In genomic region chr6:158047563-158048323, GRCh38 we compare ENCODE assay signal across 15 cellular contexts.
DNase-seq lines count a peak whose midpoint lies in the region; ATAC-seq and TF ChIP-seq lines count a peak whose summit lies in the region.
"Had no signal": no experiment of that assay in that cellular context is flagged by ENCODE, and none has a peak within 500 bp of the region (broad histone marks: within the 10 kb centered on the region; RNA-seq: fewer than 3 reads in every experiment).

No MANE protein-coding gene starts in this region.

- WGBS in IMR-90 (ENCODE audit: extremely low coverage in 2 of 2, insufficient read length in 1 of 2), 2 experiments, result 61% methylated on average over 2 of the region's 9 CpGs; no CpG with 5 or more reads in 1 of the 2 experiments
- 81 to 83% methylated on average over 7 to 9 of the region's 9 CpGs for WGBS in esophagus squamous epithelium, 2 donors

- H3K27me3 ChIP-seq in IMR-90 (ENCODE audit: control insufficient read depth, insufficient read depth, low read length), result no peaks in the 10 kb centered on the region
- H3K27me3 ChIP-seq in skeletal muscle tissue (ENCODE audit: control insufficient read depth in 3 of 3, insufficient read depth in 3 of 3, low read length in 3 of 3), result no peaks in the 10 kb centered on the region
- H3K27me3 ChIP-seq in esophagus squamous epithelium, result no peaks in the 10 kb centered on the region

- H3K4me3 Mint-ChIP-seq in activated CD8-positive, alpha-beta memory T cell treated with anti-CD3 and anti-CD28 coated beads, Interleukin-2, amount 10 ng/mL, durations not matched to agents 7 days and 5 days, result no peak overlapping the region
- peak overlapping the region; percentile 65 for H3K4me3 Mint-ChIP-seq in endothelial cell (ENCODE audit: unreplicated experiment)

- no peak for DNase-seq in activated CD8-positive, alpha-beta memory T cell treated with anti-CD3 and anti-CD28 coated beads, Interleukin-2, amount 10 ng/mL, durations not matched to agents 7 days and 5 days
- no peak for DNase-seq in activated CD8-positive, alpha-beta memory T cell treated with anti-CD3 and anti-CD28 coated beads, Interleukin-2, amount 50 U/mL, for 4 hours
- DNase-seq in IMR-90 (no peak), endothelial cell (ENCODE audit: low spot score) (no peak), esophagus squamous epithelium (lab: John Stamatoyannopoulos, UW) (no peak), GM10266 (ENCODE audit: extremely low spot score) (no peak)
- DNase-seq: COR-L47, H7, NCI-H2029 treated with DMSO at 0.1 percent for 48 hours, NCI-H526, OCI-M1, trophoblast cell had no signal

- H2BK120ac ChIP-seq in IMR-90 (ENCODE audit: low read depth, low read length), result peak overlapping the region; percentile 50; the same call in 1 of the 2 replicates

- H3K36me3 Mint-ChIP-seq in activated CD8-positive, alpha-beta memory T cell treated with anti-CD3 and anti-CD28 coated beads, Interleukin-2, amount 10 ng/mL, durations not matched to agents 7 days and 5 days, result peaks cover 35% of the 10 kb centered on the region
- H3K36me3 Mint-ChIP-seq in endothelial cell (ENCODE audit: low read depth, unreplicated experiment), result peaks cover 46% of the 10 kb centered on the region

- H3K4me1 ChIP-seq in IMR-90 (ENCODE audit: control insufficient read depth, insufficient read depth, low read length) (peaks cover 15% of the 10 kb centered on the region), skeletal muscle tissue (ENCODE audit: control insufficient read depth in 3 of 3, insufficient read depth in 3 of 3, low read length in 3 of 3) (peaks cover 38 to 63% (median 50%) of the 10 kb centered on the region in 3 donors), esophagus squamous epithelium (peaks cover 5 to 38% (median 12%) of the 10 kb centered on the region in 3 donors)

- H3K9ac ChIP-seq in IMR-90 (ENCODE audit: low read depth, low read length) (no peak overlapping the region), skeletal muscle tissue (ENCODE audit: low read depth in 1 of 3, low read length in 3 of 3) (no peak overlapping the region)

- peaks cover 34% of the 10 kb centered on the region for H3K4me1 Mint-ChIP-seq in activated CD8-positive, alpha-beta memory T cell treated with anti-CD3 and anti-CD28 coated beads, Interleukin-2, amount 10 ng/mL, durations not matched to agents 7 days and 5 days
- peaks cover 7% of the 10 kb centered on the region for H3K4me1 Mint-ChIP-seq in endothelial cell (ENCODE audit: unreplicated experiment)

- H2BK15ac ChIP-seq in IMR-90 (ENCODE audit: low read depth, low read length), result no peak overlapping the region

- H3K18ac ChIP-seq in IMR-90 (ENCODE audit: low read depth, low read length), result peak overlapping the region; percentile 18; the same call in 1 of the 2 replicates

- H3K27ac ChIP-seq in IMR-90 (ENCODE audit: insufficient read depth, low read length) (no peak overlapping the region), skeletal muscle tissue (ENCODE audit: low read depth, low read length) (peak overlapping the region; percentile 47), esophagus squamous epithelium (no peak overlapping the region)

- H3K9me3 ChIP-seq in IMR-90 (ENCODE audit: control insufficient read depth, insufficient read depth, low read length), result no peaks in the 10 kb centered on the region
- no peaks in the 10 kb centered on the region for H3K9me3 ChIP-seq in skeletal muscle tissue (ENCODE audit: control insufficient read depth in 3 of 3, low read length in 3 of 3)
- no peaks in the 10 kb centered on the region for H3K9me3 ChIP-seq in esophagus squamous epithelium

- H3K36me3 ChIP-seq in IMR-90 (ENCODE audit: control insufficient read depth, insufficient read depth, low read length), result peaks cover 37% of the 10 kb centered on the region
- peaks cover 0 to 4% (median 0%) of the 10 kb centered on the region in 3 donors for H3K36me3 ChIP-seq in skeletal muscle tissue (ENCODE audit: control insufficient read depth in 3 of 3, insufficient read depth in 3 of 3, low read length in 3 of 3)
- H3K36me3 ChIP-seq in esophagus squamous epithelium, result peaks cover 0 to 12% (median 0%) of the 10 kb centered on the region in 3 donors

- no TSS peak for BruUV-seq in IMR-90 (replicated peaks; lab: Mats Ljungman, UMichigan)

- no peaks in the 10 kb centered on the region for H4K20me1 ChIP-seq in IMR-90 (ENCODE audit: insufficient read depth, low read length)

- POLR2A ChIA-PET in IMR-90 (lab: Charles Lee; ENCODE audit: unreplicated experiment), result no interaction called here

- H2BK20ac ChIP-seq in IMR-90 (ENCODE audit: low read depth, low read length), result no peak overlapping the region

- peak overlapping the region; percentile 10 for H2BK5ac ChIP-seq in IMR-90 (ENCODE audit: low read depth, low read length, poor library complexity, severe bottlenecking)

- no peaks in the 10 kb centered on the region for H3K9me3 Mint-ChIP-seq in activated CD8-positive, alpha-beta memory T cell treated with anti-CD3 and anti-CD28 coated beads, Interleukin-2, amount 10 ng/mL, durations not matched to agents 7 days and 5 days (ENCODE audit: low read depth)
- H3K9me3 Mint-ChIP-seq in endothelial cell (ENCODE audit: unreplicated experiment), result no peaks in the 10 kb centered on the region

- H3K79me1 ChIP-seq in IMR-90 (ENCODE audit: low read depth in 1 of 2, low read length in 2 of 2), result peaks cover 44 to 84% of the 10 kb centered on the region in 2 experiments

- CTCF ChIA-PET in activated CD8-positive, alpha-beta memory T cell treated with anti-CD3 and anti-CD28 coated beads, Interleukin-2, amount 10 ng/mL, durations not matched to agents 7 days and 5 days (lab: Charles Lee), result interaction anchor here (1.5 to 3.8 kb wide), 6 partner anchors 10 to 68 kb away, joined by 4 to 23 read pairs (median 9); no protein-coding TSS in a partner anchor
- CTCF ChIA-PET in IMR-90 (lab: Yijun Ruan, JAX), result no interaction called here

- TF ChIP-seq POLR2A in IMR-90 (IDR thresholded peaks at IDR 0.05; ENCODE audit: low read depth, low read length) (no peak), esophagus squamous epithelium (IDR thresholded peaks at IDR 0.05) (no peak)

- no peaks in the 10 kb centered on the region for H3K27me3 Mint-ChIP-seq in activated CD8-positive, alpha-beta memory T cell treated with anti-CD3 and anti-CD28 coated beads, Interleukin-2, amount 10 ng/mL, durations not matched to agents 7 days and 5 days
- peaks cover 8% of the 10 kb centered on the region for H3K27me3 Mint-ChIP-seq in endothelial cell (ENCODE audit: unreplicated experiment)

- H2AK9ac ChIP-seq in IMR-90 (replicated peaks; ENCODE audit: low read depth, low read length, poor library complexity), result peak overlapping the region; percentile 44

- no peak overlapping the region for H3K4me3 ChIP-seq in IMR-90 (ENCODE audit: insufficient read depth, low read depth, low read length)
- no peak overlapping the region for H3K4me3 ChIP-seq in skeletal muscle tissue (ENCODE audit: low read length in 3 of 3)
- H3K4me3 ChIP-seq in esophagus squamous epithelium, result no peak overlapping the region

- no peak overlapping the region for H2AFZ ChIP-seq in IMR-90 (replicated peaks; ENCODE audit: low read length, poor library complexity)

- H3K27ac Mint-ChIP-seq in activated CD8-positive, alpha-beta memory T cell treated with anti-CD3 and anti-CD28 coated beads, Interleukin-2, amount 10 ng/mL, durations not matched to agents 7 days and 5 days, result peak overlapping the region; percentile 83
- H3K27ac Mint-ChIP-seq in endothelial cell (ENCODE audit: unreplicated experiment), result no peak overlapping the region

- peaks cover 59% of the 10 kb centered on the region for H3K9me1 ChIP-seq in IMR-90 (ENCODE audit: insufficient read depth, low read length)

- no peak for ATAC-seq in activated CD8-positive, alpha-beta memory T cell treated with anti-CD3 and anti-CD28 coated beads, Interleukin-2, amount 10 ng/mL, durations not matched to agents 7 days and 5 days
- no peak for ATAC-seq in IMR-90 (ENCODE audit: low read depth)
- ATAC-seq in GM19328 (IDR thresholded peaks at IDR 0.05; ENCODE audit: unreplicated experiment), result no peak
- ATAC-seq: sciatic nerve had no signal

- peak overlapping the region; percentile 51 for H3K4ac ChIP-seq in IMR-90 (ENCODE audit: low read depth, low read length)

- H2AK5ac ChIP-seq in IMR-90 (ENCODE audit: low read depth, low read length), result peak overlapping the region; percentile 49

- TF ChIP-seq RAD21 in IMR-90 (IDR thresholded peaks at IDR 0.05; ENCODE audit: low read length), result no peak

- H3K23ac ChIP-seq in IMR-90 (ENCODE audit: low read depth, low read length), result peak overlapping the region; percentile 72; the same call in 1 of the 2 replicates

- H3K56ac ChIP-seq in IMR-90 (ENCODE audit: extremely low read depth, insufficient read depth, low read length), result no peak overlapping the region

- peak overlapping the region; percentile 51 for H4K91ac ChIP-seq in IMR-90 (ENCODE audit: insufficient read depth, low read depth, low read length)

- 0 out of 2 replicates have a peak overlapping the region, but pooled peaks have one; percentile 37 for H3K14ac ChIP-seq in IMR-90 (replicated peaks; ENCODE audit: low read depth, low read length)

- H4K8ac ChIP-seq in IMR-90 (ENCODE audit: low read depth in 2 of 2, low read length in 2 of 2), result peak overlapping the region in 1 of 2 experiments; percentile 41; a peak in 1 of 4 replicates

- intact Hi-C loops in IMR-90 (cut with micrococcal nuclease), result no loop called here
- intact Hi-C loops in esophagus squamous epithelium (cut with DNase I), result no loop called here

- no peak overlapping the region for H3K4me2 ChIP-seq in IMR-90 (ENCODE audit: low read depth, low read length)

- H4K5ac ChIP-seq in IMR-90 (ENCODE audit: low read depth, low read length), result peak overlapping the region; percentile 53; the same call in 1 of the 2 replicates

- TF ChIP-seq CTCF in IMR-90 (conservative IDR thresholded peaks at IDR 0.05; ENCODE audit: low read depth, low read length) (no peak), endothelial cell (IDR thresholded peaks at IDR 0.05; ENCODE audit: unreplicated experiment) (no peak), esophagus squamous epithelium (IDR thresholded peaks at IDR 0.05) (no peak), GM10266 (IDR thresholded peaks at IDR 0.05; ENCODE audit: control insufficient read depth, insufficient read depth, low read depth, missing control alignments) (no peak)

- dilution Hi-C loops in IMR-90 (cut with HindIII; ENCODE audit: low sequenced_read_pairs, unreplicated experiment), result no loop called here

- in situ Hi-C loops in IMR-90 (cut with MboI; ENCODE audit: low sequenced_read_pairs), result no loop called here

TF ChIP-seq in IMR-90, 13 proteins besides CTCF, POLR2A, EP300 and RAD21:
- TF ChIP-seq BHLHE40 (IDR thresholded peaks at IDR 0.05; ENCODE audit: low read depth, low read length), result no peak
- TF ChIP-seq FOS (IDR thresholded peaks at IDR 0.05; ENCODE audit: low read depth, low read length), result no peak
- no peak for TF ChIP-seq NFE2L2 (IDR thresholded peaks at IDR 0.05; ENCODE audit: low read depth, low read length)
